In the genomic region with DNA sequence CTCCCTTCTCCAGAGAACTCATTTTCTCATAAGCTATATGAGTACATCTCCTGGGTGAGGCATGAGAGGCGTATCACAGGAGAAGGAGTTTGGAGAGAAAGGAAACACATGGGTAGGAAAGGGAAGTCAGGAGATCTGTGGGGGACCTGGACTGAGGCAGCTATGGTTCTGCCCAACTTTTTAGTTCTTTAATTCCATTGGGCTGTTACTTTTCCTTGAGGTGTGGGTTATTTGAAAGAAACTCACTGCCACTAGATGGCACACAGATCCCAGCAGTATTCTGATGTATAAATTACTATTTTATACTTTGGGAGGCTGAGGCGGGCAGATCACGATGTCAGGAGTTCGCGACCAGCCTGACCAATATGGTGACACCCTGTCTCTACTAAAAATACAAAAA, we compare ENCODE assay signal across 9 cellular contexts.
A peak's percentile ranks its signal among the peaks of the same experiment; 100 is the strongest.
DNase-seq lines count a peak whose midpoint lies in the region; ATAC-seq and TF ChIP-seq lines count a peak whose summit lies in the region.
"Had no signal": no experiment of that assay in that cellular context is flagged by ENCODE, and none has a peak within 500 bp of the region (broad histone marks: within the 10 kb centered on the region; RNA-seq: fewer than 3 reads in every experiment).

No MANE protein-coding gene starts in this region.

- no peak overlapping the region for H3K4me3 Mint-ChIP-seq in stimulated activated effector memory CD8-positive, alpha-beta T cell treated with anti-CD3 and anti-CD28 coated beads, Interleukin-12 subunit alpha, Interleukin-12 subunit beta, amount 100 ng/mL, for 72 hours

- peaks cover 7% of the 10 kb centered on the region for H3K4me1 Mint-ChIP-seq in stimulated activated effector memory CD8-positive, alpha-beta T cell treated with anti-CD3 and anti-CD28 coated beads, Interleukin-12 subunit alpha, Interleukin-12 subunit beta, amount 100 ng/mL, for 72 hours

- peak; percentile 56 for TF ChIP-seq CTCF in epithelial cell of esophagus (IDR thresholded peaks at IDR 0.05; ENCODE audit: insufficient read depth, low read depth, low read length, missing control alignments)

- no peaks in the 10 kb centered on the region for H3K36me3 Mint-ChIP-seq in stimulated activated effector memory CD8-positive, alpha-beta T cell treated with anti-CD3 and anti-CD28 coated beads, Interleukin-12 subunit alpha, Interleukin-12 subunit beta, amount 100 ng/mL, for 72 hours

- no peaks in the 10 kb centered on the region for H3K9me3 Mint-ChIP-seq in stimulated activated effector memory CD8-positive, alpha-beta T cell treated with anti-CD3 and anti-CD28 coated beads, Interleukin-12 subunit alpha, Interleukin-12 subunit beta, amount 100 ng/mL, for 72 hours

- no peak overlapping the region for H3K4me3 ChIP-seq in epithelial cell of esophagus (ENCODE audit: low read length)
- H3K4me3 ChIP-seq: BLaER1 treated with 17β-estradiol and CSF1 and Interleukin-3, amounts not matched to agents 10 nM and 100 nM had no signal

- no peak for ATAC-seq in stimulated activated effector memory CD8-positive, alpha-beta T cell treated with anti-CD3 and anti-CD28 coated beads, Interleukin-12 subunit alpha, Interleukin-12 subunit beta, amount 100 ng/mL, for 72 hours

- DNase-seq in NCI-H82 (lab: John Stamatoyannopoulos, UW) (peak; percentile 20), NCI-H82 treated with DMSO at 0.1 percent for 48 hours (lab: John Stamatoyannopoulos, UW; ENCODE audit: unreplicated experiment) (no peak), RKO (ENCODE audit: low spot score) (peak; percentile 28), epithelial cell of esophagus (ENCODE audit: low read depth) (peak; percentile 39), GOT3 (lab: John Stamatoyannopoulos, UW) (no peak), C1 segment of cervical spinal cord (lab: John Stamatoyannopoulos, UW) (no peak), posterior cingulate gyrus (no peak)
- no peak for DNase-seq in stimulated activated effector memory CD8-positive, alpha-beta T cell treated with anti-CD3 and anti-CD28 coated beads, Interleukin-12 subunit alpha, Interleukin-12 subunit beta, amount 100 ng/mL, for 72 hours (ENCODE audit: low spot score in 2 of 2)

- peak overlapping the region; percentile 18 for H3K27ac Mint-ChIP-seq in stimulated activated effector memory CD8-positive, alpha-beta T cell treated with anti-CD3 and anti-CD28 coated beads, Interleukin-12 subunit alpha, Interleukin-12 subunit beta, amount 100 ng/mL, for 72 hours

- intact Hi-C loops in posterior cingulate gyrus (cut with DNase I) = no loop called here

Comparison
In these comparisons a context has a peak if more than half of its experiments do, and no peak if none do; other contexts are left out.
1. DNase-seq: peak in NCI-H82 (single experiment), RKO (single experiment) and epithelial cell of esophagus (single experiment); none in NCI-H82 treated with DMSO at 0.1 percent for 48 hours (single experiment), stimulated activated effector memory CD8-positive, alpha-beta T cell treated with anti-CD3 and anti-CD28 coated beads, Interleukin-12 subunit alpha, Interleukin-12 subunit beta, amount 100 ng/mL, for 72 hours (0 of 2), GOT3 (single experiment), C1 segment of cervical spinal cord (0 of 14) and posterior cingulate gyrus (0 of 10).